Comparison of ENCODE assay signal across 15 cellular contexts in genomic region chr7:121344093-121344492, GRCh38. TPM values are rescaled to one million over a fixed set of nuclear protein-coding genes. Genes with fewer than 3 reads are reported as not detected.
A peak's percentile ranks its signal among the peaks of the same experiment; 100 is the strongest.
DNase-seq lines count a peak whose midpoint lies in the region; ATAC-seq and TF ChIP-seq lines count a peak whose summit lies in the region.
"Had no signal": no experiment of that assay in that cellular context is flagged by ENCODE, and none has a peak within 500 bp of the region (broad histone marks: within the 10 kb centered on the region; RNA-seq: fewer than 3 reads in every experiment).

No MANE protein-coding gene starts in this region.

- no peaks in the 10 kb centered on the region for H3K27me3 ChIP-seq in left ventricle myocardium inferior (ENCODE audit: low read depth)
- H3K27me3 ChIP-seq: BLaER1, MG63 had no signal

- peaks cover 35% of the 10 kb centered on the region for H3K4me1 Mint-ChIP-seq in HFFc6 (ENCODE audit: low read depth)
- H3K4me1 Mint-ChIP-seq in naive B cell, result peaks cover 7 to 28% (median 11%) of the 10 kb centered on the region in 3 donors

- intact Hi-C loops in left ventricle myocardium inferior (cut with micrococcal nuclease), result no loop called here

- H3K36me3 Mint-ChIP-seq in HFFc6 (ENCODE audit: low read depth), result peaks cover 23% of the 10 kb centered on the region
- peaks cover 10 to 13% of the 10 kb centered on the region in 2 donors for H3K36me3 Mint-ChIP-seq in naive B cell

- H3K9me3 Mint-ChIP-seq in HFFc6 (no peaks in the 10 kb centered on the region), naive B cell (no peaks in the 10 kb centered on the region)

- TF ChIP-seq CTCF in HFFc6 (IDR thresholded peaks at IDR 0.05), result no peak
- TF ChIP-seq CTCF in fibroblast of mammary gland (conservative IDR thresholded peaks at IDR 0.05; ENCODE audit: control insufficient read depth, insufficient read depth, low read depth, low read length), result no peak
- TF ChIP-seq CTCF in left ventricle myocardium inferior (IDR thresholded peaks at IDR 0.05; ENCODE audit: borderline replicate concordance), result no peak

- no peak overlapping the region for H3K4me3 Mint-ChIP-seq in HFFc6
- H3K4me3 Mint-ChIP-seq in naive B cell, result no peak overlapping the region

- no peak overlapping the region for H3K4me3 ChIP-seq in fibroblast of mammary gland (ENCODE audit: control insufficient read depth, low read depth, low read length)
- no peak overlapping the region for H3K4me3 ChIP-seq in left ventricle myocardium inferior
- H3K4me3 ChIP-seq: BLaER1, HAP-1, MG63 had no signal

- no peak for ATAC-seq in naive B cell (ENCODE audit: low read depth in 2 of 2)
- ATAC-seq in GM18867 (IDR thresholded peaks at IDR 0.05; ENCODE audit: unreplicated experiment), result no peak
- ATAC-seq in HG02885 (IDR thresholded peaks at IDR 0.05; ENCODE audit: poor library complexity, unreplicated experiment), result no peak

- H3K9me3 ChIP-seq in left ventricle myocardium inferior (replicated peaks), result no peaks in the 10 kb centered on the region
- H3K9me3 ChIP-seq: BLaER1, HAP-1, MG63 had no signal

- no peaks in the 10 kb centered on the region for H3K27me3 Mint-ChIP-seq in HFFc6 (ENCODE audit: insufficient read depth)
- H3K27me3 Mint-ChIP-seq in naive B cell, result no peaks in the 10 kb centered on the region

- H3K4me1 ChIP-seq in left ventricle myocardium inferior, result no peaks in the 10 kb centered on the region
- H3K4me1 ChIP-seq: HAP-1 had no signal

- DNase-seq in HFFc6 (no peak), fibroblast of mammary gland (ENCODE audit: low read depth) (peak; percentile 25), naive B cell (no peak), left ventricle myocardium inferior (no peak), iPS-NIHi7 (ENCODE audit: extremely low spot score) (no peak)
- DNase-seq: DMS 273 treated with DMSO at 0.1 percent for 48 hours, MG63, NCI-H187 treated with DMSO at 0.1 percent for 48 hours, NCI-H2171, NCI-H510A, NCI-H82 had no signal

- no peak overlapping the region for H3K27ac ChIP-seq in left ventricle myocardium inferior (replicated peaks)
- H3K27ac ChIP-seq: BLaER1 had no signal

- no peaks in the 10 kb centered on the region for H3K36me3 ChIP-seq in left ventricle myocardium inferior
- H3K36me3 ChIP-seq: HAP-1, MG63 had no signal

- H3K27ac Mint-ChIP-seq in HFFc6, result peak overlapping the region; percentile 0; the same call in 1 of the 2 replicates
- peak overlapping the region in 4 of 6 donors; percentile 9 to 57 (median 25) for H3K27ac Mint-ChIP-seq in naive B cell

RNA-seq across cellular contexts. Expression of gene WNT16, which starts 15.3 kb away (rescaled TPM):
- total RNA-seq in HFFc6 (2021; fragmentation: NEBNext Ultra II Directional; extraction: Animal tissue kit (Norgen Biotek cat#: 25700)), result under 1 TPM; 0.07 to 0.25 (median 0.18) TPM
- 1 to 10 TPM in 5 of 6 donors, under 1 TPM in 1; 1.00 to 4.3 (median 2.9) TPM for polyA plus RNA-seq in naive B cell (ENCODE audit: low read depth in 6 of 6)
- total RNA-seq in left ventricle myocardium inferior, result not detected

RNA-seq across cellular contexts. Expression of gene FAM3C, which starts 52.0 kb away (rescaled TPM):
- total RNA-seq in HFFc6 (2021; fragmentation: NEBNext Ultra II Directional; extraction: Animal tissue kit (Norgen Biotek cat#: 25700)), result 10 to 100 TPM; 54.8 to 85.0 (median 76.6) TPM
- polyA plus RNA-seq in naive B cell (ENCODE audit: low read depth in 6 of 6), result 100 to 1,000 TPM in 3 of 6 donors, 10 to 100 TPM in 3; 79.8 to 115 (median 101) TPM
- total RNA-seq in left ventricle myocardium inferior, result 46.2 TPM
